25 cellular contexts compared by ENCODE assay signal in the genomic region with DNA sequence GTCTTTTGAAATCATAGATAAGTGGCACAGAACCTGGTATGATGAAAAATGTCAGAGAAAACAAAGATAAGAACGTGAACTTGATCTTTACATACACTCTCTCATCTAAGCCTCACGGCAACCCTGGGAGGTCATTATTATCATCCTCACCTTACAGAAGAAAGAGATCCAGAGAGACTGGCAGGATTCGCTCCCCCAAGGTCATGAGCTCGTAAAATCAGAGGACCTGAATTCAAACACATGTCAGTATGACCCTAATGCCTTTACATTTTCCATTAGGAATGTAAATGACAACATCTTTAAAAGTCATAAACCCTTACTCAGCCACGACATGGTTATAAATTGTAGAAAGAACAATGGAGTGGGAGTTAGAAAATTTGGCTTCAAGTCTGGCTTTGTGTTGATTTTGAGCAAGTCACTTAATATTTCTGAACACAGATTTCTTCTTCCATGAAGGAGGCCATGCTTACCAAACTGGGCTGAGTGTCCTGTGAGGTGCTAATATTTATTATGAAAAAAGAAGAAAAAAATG. TPM values are rescaled to one million over a fixed set of nuclear protein-coding genes. Genes with fewer than 3 reads are reported as not detected.
DNase-seq lines count a peak whose midpoint lies in the region; ATAC-seq and TF ChIP-seq lines count a peak whose summit lies in the region.
"Had no signal": no experiment of that assay in that cellular context is flagged by ENCODE, and none has a peak within 500 bp of the region (broad histone marks: within the 10 kb centered on the region; RNA-seq: fewer than 3 reads in every experiment).

No MANE protein-coding gene starts in this region.

- 70 to 88% methylated on average over 5 of the region's 5 CpGs for WGBS in testis, 2 donors

- H3K27me3 ChIP-seq in right atrium auricular region, result no peaks in the 10 kb centered on the region
- H3K27me3 ChIP-seq in testis, result no peaks in the 10 kb centered on the region

- TF ChIP-seq CTCF in right atrium auricular region (IDR thresholded peaks at IDR 0.05) (no peak), brain (conservative IDR thresholded peaks at IDR 0.05) (no peak), testis (IDR thresholded peaks at IDR 0.05) (no peak), nephron progenitor cell (IDR thresholded peaks at IDR 0.05) (no peak)

- intact Hi-C loops in left cardiac atrium (cut with DNase I) (no loop called here), testis (cut with DNase I; ENCODE audit: low total_unique reads) (no loop called here)

- H3K27me3 Mint-ChIP-seq in brain, result no peaks in the 10 kb centered on the region
- no peaks in the 10 kb centered on the region for H3K27me3 Mint-ChIP-seq in memory B cell
- peaks cover 4% of the 10 kb centered on the region for H3K27me3 Mint-ChIP-seq in nephron progenitor cell (ENCODE audit: low read depth, poor library complexity)

- H3K9me3 Mint-ChIP-seq in brain (no peaks in the 10 kb centered on the region), memory B cell (no peaks in the 10 kb centered on the region), nephron progenitor cell (no peaks in the 10 kb centered on the region)
- H3K9me3 Mint-ChIP-seq: T-helper 2 cell treated with Interferon-gamma antibody and Interleukin-4, amounts not matched to agents 5 μg/mL and 100 μg/mL, for 36 hours had no signal

- H3K27ac ChIP-seq in right atrium auricular region, result peak overlapping the region; percentile 93 to 96
- H3K27ac ChIP-seq in testis, result no peak overlapping the region
- H3K27ac ChIP-seq: C4-2B, WERI-Rb-1 had no signal

- H3K4me1 Mint-ChIP-seq in brain (peaks cover 85% of the 10 kb centered on the region), memory B cell (peaks cover 38% of the 10 kb centered on the region), nephron progenitor cell (peaks cover 68% of the 10 kb centered on the region)

- H3K4me3 ChIP-seq in right atrium auricular region, result no peak overlapping the region
- no peak overlapping the region for H3K4me3 ChIP-seq in testis
- H3K4me3 ChIP-seq: K562 had no signal

- no peak for DNase-seq in right atrium auricular region (ENCODE audit: low spot score)
- DNase-seq in left cardiac atrium, result no peak
- no peak for DNase-seq in memory B cell (ENCODE audit: low spot score in 2 of 2)
- no peak for DNase-seq in mesenteric fat pad (ENCODE audit: low spot score)
- no peak for DNase-seq in NCI-H2196 treated with DMSO at 0.1 percent for 48 hours (lab: John Stamatoyannopoulos, UW; ENCODE audit: unreplicated experiment)
- no peak for DNase-seq in testis
- DNase-seq in nephron progenitor cell, result no peak
- DNase-seq: activated CD4-positive, alpha-beta T cell treated with anti-CD3 and anti-CD28 coated beads, Interleukin-2, amount 50 U/mL, for 4 hours; activated naive CD4-positive, alpha-beta T cell; amniotic stem cell; central memory CD4-positive, alpha-beta T cell; foreskin fibroblast; hypothalamus; islet precursor cell; NCI-H1436; NCI-H526; nucleus accumbens; retina; stimulated activated CD8-positive, alpha-beta memory T cell treated with anti-CD3 and anti-CD28 coated beads, Interleukin-4, amount 100 ng/mL, for 48 hours; WERI-Rb-1 had no signal

- H3K36me3 ChIP-seq in right atrium auricular region (no peaks in the 10 kb centered on the region), testis (ENCODE audit: low read depth, missing control alignments) (no peaks in the 10 kb centered on the region)

- H3K9me3 ChIP-seq in right atrium auricular region (no peaks in the 10 kb centered on the region), testis (no peaks in the 10 kb centered on the region)

- H3K27ac Mint-ChIP-seq in brain (peak overlapping the region in 3 of 5 experiments; percentile 6 to 22 (median 11)), memory B cell (peak overlapping the region; percentile 12), nephron progenitor cell (no peak overlapping the region)
- H3K27ac Mint-ChIP-seq: T-helper 2 cell treated with Interferon-gamma antibody and Interleukin-4, amounts not matched to agents 5 μg/mL and 100 μg/mL, for 36 hours had no signal

- no peak for TF ChIP-seq POLR2A in testis (IDR thresholded peaks at IDR 0.05)

- H3K36me3 Mint-ChIP-seq in brain, result peaks cover 19% of the 10 kb centered on the region
- peaks cover 12% of the 10 kb centered on the region for H3K36me3 Mint-ChIP-seq in memory B cell
- H3K36me3 Mint-ChIP-seq in nephron progenitor cell (ENCODE audit: low read depth), result peaks cover 16% of the 10 kb centered on the region

- ATAC-seq in left cardiac atrium (no peak), memory B cell (ENCODE audit: low read depth) (no peak)
- ATAC-seq: K562, SK-N-SH treated with all-trans-retinoic acid at 6 μM for 48 hours had no signal

- H3K4me3 Mint-ChIP-seq in brain (no peak overlapping the region), memory B cell (no peak overlapping the region), nephron progenitor cell (no peak overlapping the region)
- H3K4me3 Mint-ChIP-seq: T-helper 2 cell treated with Interferon-gamma antibody and Interleukin-4, amounts not matched to agents 5 μg/mL and 100 μg/mL, for 36 hours had no signal

- H3K4me1 ChIP-seq in right atrium auricular region (peaks cover 0 to 99% of the 10 kb centered on the region in 2 donors), testis (peaks cover 3% of the 10 kb centered on the region)

RNA-seq across cellular contexts. Expression of a gene that starts 35.9 kb away (rescaled TPM):
- 100 to 1,000 TPM in 1 of 2 donors, 10 to 100 TPM in 1; 87.0 to 131 TPM for total RNA-seq in right atrium auricular region
- total RNA-seq in left cardiac atrium, result 100 to 1,000 TPM; 123 to 139 TPM
- 64.4 TPM for polyA plus RNA-seq in brain (ENCODE audit: insufficient read depth, low read depth, low replicate concordance)
- 217 TPM for total RNA-seq in mesenteric fat pad
- 10 to 100 TPM; 17.8 to 22.4 TPM for total RNA-seq in testis
- 6.3 TPM for polyA plus RNA-seq in testis (ENCODE audit: insufficient read depth, low read depth, low replicate concordance)

Comparison
In these comparisons a context has a peak if more than half of its experiments do, and no peak if none do; other contexts are left out.
1. H3K27ac ChIP-seq: peak in right atrium auricular region (2 of 2); none in testis (0 of 2).